In the genomic region with DNA sequence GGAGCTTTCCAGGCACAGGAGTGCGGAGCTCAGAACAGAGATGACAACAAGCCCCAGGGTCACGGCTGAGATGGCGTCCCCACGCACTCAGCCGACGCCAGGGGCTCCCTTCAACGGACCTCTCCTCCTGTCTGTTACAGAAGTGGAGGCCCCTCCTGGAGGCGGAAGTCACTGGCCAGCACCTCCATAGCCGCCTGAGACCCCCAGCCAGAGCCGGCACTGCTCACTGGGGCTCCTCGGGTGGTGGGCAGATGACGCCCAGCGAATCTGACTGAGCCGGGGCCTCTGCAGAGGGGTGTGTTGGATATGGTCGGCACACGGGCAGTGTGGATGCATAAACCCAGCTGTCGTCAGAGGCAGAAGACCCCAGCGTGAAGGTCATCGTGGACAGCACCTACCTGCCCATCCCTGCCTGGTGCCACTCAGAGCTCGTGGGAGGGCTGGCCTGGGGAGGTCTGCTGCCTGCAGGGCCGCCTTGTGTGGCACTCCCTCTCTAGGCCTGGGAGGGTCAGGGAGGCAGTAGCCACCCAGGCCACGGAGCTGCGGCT, we compare ENCODE assay signal across 32 cellular contexts.
"Had no signal": no experiment of that assay in that cellular context is flagged by ENCODE, and none has a peak within 500 bp of the region (broad histone marks: within the 10 kb centered on the region; RNA-seq: fewer than 3 reads in every experiment).

No MANE protein-coding gene starts in this region.

- H3K4me3 ChIP-seq: adrenal gland, body of pancreas, breast epithelium had no signal

- H3K9me3 ChIP-seq: adrenal gland, body of pancreas, breast epithelium had no signal

- DNase-seq: activated B cell treated with CpG ODN at 0.5 μM for 24 hours; activated CD4-positive, alpha-beta memory T cell treated with anti-CD3 and anti-CD28 coated beads for 36 hours; activated CD4-positive, alpha-beta T cell treated with anti-CD3 and anti-CD28 coated beads for 4 hours; activated CD4-positive, alpha-beta T cell treated with anti-CD3 and anti-CD28 coated beads, Interleukin-2, amount 10 ng/mL, durations not matched to agents 24 days and 14 days; activated CD4-positive, alpha-beta T cell treated with anti-CD3 and anti-CD28 coated beads, Interleukin-2, amount 50 U/mL, for 1 hour; activated CD4-positive, alpha-beta T cell treated with anti-CD3 and anti-CD28 coated beads, Interleukin-2, amount 50 U/mL, for 4 hours; activated CD4-positive, CD25-positive, alpha-beta regulatory T cell treated with anti-CD3 and anti-CD28 coated beads, Interleukin-2, amount 50 U/mL, for 72 hours; activated CD8-positive, alpha-beta memory T cell treated with anti-CD3 and anti-CD28 coated beads, Interleukin-2, amount 50 U/mL, for 4 hours; activated CD8-positive, alpha-beta T cell treated with anti-CD3 and anti-CD28 coated beads for 36 hours; activated effector memory CD4-positive, alpha-beta T cell treated with anti-CD3 and anti-CD28 coated beads, Interleukin-2, amount 50 U/mL, for 16 hours; activated gamma-delta T cell treated with Interleukin-2 at 50 U/mL for 16 hours; activated naive CD4-positive, alpha-beta T cell; activated naive CD4-positive, alpha-beta T cell treated with anti-CD3 and anti-CD28 coated beads for 36 hours; activated naive CD4-positive, alpha-beta T cell treated with anti-CD3 and anti-CD28 coated beads, Interleukin-2, amount 50 U/mL, for 16 hours; activated naive CD8-positive, alpha-beta T cell treated with anti-CD3 and anti-CD28 coated beads for 36 hours; activated T-cell treated with anti-CD3 and anti-CD28 coated beads for 4 hours; activated T-cell treated with anti-CD3 and anti-CD28 coated beads, Interleukin-2, amount 50 U/mL, for 1 hour; activated T-cell treated with anti-CD3 and anti-CD28 coated beads, Interleukin-2, amount 50 U/mL, for 4 hours; activated T-cell treated with anti-CD3 and anti-CD28 coated beads, Interleukin-2, amount 50 U/mL, for 72 hours; adrenal gland; amniotic stem cell; aorta; body of pancreas; brain microvascular endothelial cell; central memory CD4-positive, alpha-beta T cell; T-helper 1 cell; T-helper 2 cell; T-helper 9 cell had no signal

- H3K36me3 ChIP-seq: breast epithelium had no signal

- H3K27me3 ChIP-seq: adrenal gland, body of pancreas, brain microvascular endothelial cell, breast epithelium had no signal

- H3K27ac ChIP-seq: adrenal gland, body of pancreas, brain microvascular endothelial cell, breast epithelium, VCaP had no signal

- H3K4me1 ChIP-seq: breast epithelium had no signal

- ATAC-seq: activated CD8-positive, alpha-beta T cell treated with anti-CD3 and anti-CD28 coated beads for 36 hours; activated naive CD4-positive, alpha-beta T cell treated with anti-CD3 and anti-CD28 coated beads, Interleukin-2, amount 50 U/mL, for 72 hours; activated T-cell treated with anti-CD3 and anti-CD28 coated beads, Interleukin-2, amount 50 U/mL, for 4 hours; activated T-cell treated with anti-CD3 and anti-CD28 coated beads, Interleukin-2, amount 50 U/mL, for 72 hours; activated T-helper 17 cell treated with anti-CD3 and anti-CD28 coated beads, Interleukin-2, amount 50 U/mL, for 72 hours; body of pancreas had no signal
